ENCODE assay signal across 18 cellular contexts in genomic region chr4:120723986-120724385, GRCh38.
"Had no signal": no experiment of that assay in that cellular context is flagged by ENCODE, and none has a peak within 500 bp of the region (broad histone marks: within the 10 kb centered on the region; RNA-seq: fewer than 3 reads in every experiment).

No MANE protein-coding gene starts in this region.

- H3K36me3 ChIP-seq: ascending aorta, cardiac muscle cell, neural progenitor cell, pancreas had no signal

- H3K9ac ChIP-seq: neural progenitor cell had no signal

- H3K4me1 Mint-ChIP-seq: activated CD4-positive, alpha-beta memory T cell treated with anti-CD3 and anti-CD28 coated beads, Interleukin-2, amount 10 ng/mL, durations not matched to agents 7 days and 5 days; activated CD4-positive, alpha-beta T cell treated with anti-CD3 and anti-CD28 coated beads for 36 hours; activated naive CD8-positive, alpha-beta T cell treated with anti-CD3 and anti-CD28 coated beads for 36 hours; stimulated activated naive CD8-positive, alpha-beta T cell treated with anti-CD3 and anti-CD28 coated beads, Interleukin-15, amount 100 ng/mL, for 72 hours had no signal

- DNase-seq: activated CD4-positive, alpha-beta memory T cell treated with anti-CD3 and anti-CD28 coated beads, Interleukin-2, amount 10 ng/mL, durations not matched to agents 7 days and 5 days; activated CD4-positive, alpha-beta T cell treated with anti-CD3 and anti-CD28 coated beads for 36 hours; activated gamma-delta T cell treated with Interleukin-2 at 50 U/mL for 16 hours; activated naive CD8-positive, alpha-beta T cell treated with anti-CD3 and anti-CD28 coated beads for 36 hours; activated T-cell treated with anti-CD3 and anti-CD28 coated beads, Interleukin-2, amount 50 U/mL, for 48 hours; pancreas; retina; stimulated activated CD4-positive, alpha-beta T cell treated with anti-CD3 and anti-CD28 coated beads, Interleukin-4, amount 100 ng/mL, for 4 hours; stimulated activated naive CD8-positive, alpha-beta T cell treated with anti-CD3 and anti-CD28 coated beads, Interleukin-15, amount 100 ng/mL, for 72 hours; T1000; testis had no signal

- H3K4me1 ChIP-seq: ascending aorta, pancreas, testis had no signal

- H3K4me3 Mint-ChIP-seq: activated CD4-positive, alpha-beta memory T cell treated with anti-CD3 and anti-CD28 coated beads, Interleukin-2, amount 10 ng/mL, durations not matched to agents 7 days and 5 days; activated CD4-positive, alpha-beta T cell treated with anti-CD3 and anti-CD28 coated beads for 36 hours; activated naive CD8-positive, alpha-beta T cell treated with anti-CD3 and anti-CD28 coated beads for 36 hours; mesothelial cell of epicardium; neural progenitor cell; stimulated activated naive CD8-positive, alpha-beta T cell treated with anti-CD3 and anti-CD28 coated beads, Interleukin-15, amount 100 ng/mL, for 72 hours had no signal

- H3K36me3 Mint-ChIP-seq: activated naive CD8-positive, alpha-beta T cell treated with anti-CD3 and anti-CD28 coated beads for 36 hours; neural progenitor cell had no signal

- H3K27ac Mint-ChIP-seq: activated CD4-positive, alpha-beta memory T cell treated with anti-CD3 and anti-CD28 coated beads, Interleukin-2, amount 10 ng/mL, durations not matched to agents 7 days and 5 days; activated CD4-positive, alpha-beta T cell treated with anti-CD3 and anti-CD28 coated beads for 36 hours; activated naive CD8-positive, alpha-beta T cell treated with anti-CD3 and anti-CD28 coated beads for 36 hours; mesothelial cell of epicardium; neural progenitor cell; stimulated activated naive CD8-positive, alpha-beta T cell treated with anti-CD3 and anti-CD28 coated beads, Interleukin-15, amount 100 ng/mL, for 72 hours had no signal

- H3K9me3 Mint-ChIP-seq: activated CD4-positive, alpha-beta memory T cell treated with anti-CD3 and anti-CD28 coated beads, Interleukin-2, amount 10 ng/mL, durations not matched to agents 7 days and 5 days; activated naive CD8-positive, alpha-beta T cell treated with anti-CD3 and anti-CD28 coated beads for 36 hours; neural progenitor cell; stimulated activated naive CD8-positive, alpha-beta T cell treated with anti-CD3 and anti-CD28 coated beads, Interleukin-15, amount 100 ng/mL, for 72 hours had no signal

- H3K27ac ChIP-seq: ascending aorta, cardiac muscle cell, neural progenitor cell, pancreas, skin epidermis, testis, VCaP had no signal

- FAIRE-seq: urothelium cell line had no signal

- H3K27me3 ChIP-seq: ascending aorta, cardiac muscle cell, neural progenitor cell, pancreas, testis had no signal

- ATAC-seq: activated CD4-positive, alpha-beta T cell treated with anti-CD3 and anti-CD28 coated beads for 36 hours; stimulated activated naive CD8-positive, alpha-beta T cell treated with anti-CD3 and anti-CD28 coated beads, Interleukin-15, amount 100 ng/mL, for 72 hours had no signal

- H3K9me3 ChIP-seq: ascending aorta, pancreas, testis had no signal

- H3K27me3 Mint-ChIP-seq: activated CD4-positive, alpha-beta memory T cell treated with anti-CD3 and anti-CD28 coated beads, Interleukin-2, amount 10 ng/mL, durations not matched to agents 7 days and 5 days; activated naive CD8-positive, alpha-beta T cell treated with anti-CD3 and anti-CD28 coated beads for 36 hours; stimulated activated naive CD8-positive, alpha-beta T cell treated with anti-CD3 and anti-CD28 coated beads, Interleukin-15, amount 100 ng/mL, for 72 hours had no signal

- H3K4me2 ChIP-seq: neural progenitor cell had no signal

- H2AFZ ChIP-seq: neural progenitor cell had no signal

- H3K4me3 ChIP-seq: ascending aorta, cardiac muscle cell, neural progenitor cell, pancreas, skin epidermis, testis had no signal
